8 cellular contexts compared by ENCODE assay signal in genomic region chr3:10758304-10759037, GRCh38. TPM values are rescaled to one million over a fixed set of nuclear protein-coding genes. Genes with fewer than 3 reads are reported as not detected.
DNase-seq lines count a peak whose midpoint lies in the region; ATAC-seq and TF ChIP-seq lines count a peak whose summit lies in the region.

No MANE protein-coding gene starts in this region.

- H3K4me3 ChIP-seq in A673 (ENCODE audit: low read depth, low read length, poor library complexity, severe bottlenecking) (no peak overlapping the region), Panc1 (ENCODE audit: low read depth in 2 of 2, low read length in 2 of 2) (no peak overlapping the region)

- CTCF ChIA-PET in A673 (lab: Charles Lee) = interaction anchor here (0.5 to 1.6 kb wide), 9 partner anchors 10 to 486 kb away, joined by 3 to 8 read pairs (median 3); no protein-coding TSS in a partner anchor
- CTCF ChIA-PET in Panc1 (lab: Charles Lee) = interaction anchor here (1.2 to 2.7 kb wide), 2 partner anchors 125 to 301 kb away, joined by 3 to 10 read pairs; no protein-coding TSS in a partner anchor

- H3K4me1 ChIP-seq in A673 (ENCODE audit: insufficient read depth, low read length, poor library complexity, severe bottlenecking) = no peaks in the 10 kb centered on the region
- H3K4me1 ChIP-seq in Panc1 (ENCODE audit: control insufficient read depth, insufficient read depth, low read length) = no peaks in the 10 kb centered on the region

- H3K36me3 ChIP-seq in A673 (ENCODE audit: insufficient read depth, low read length, poor library complexity, severe bottlenecking) = no peaks in the 10 kb centered on the region
- no peaks in the 10 kb centered on the region for H3K36me3 ChIP-seq in Panc1 (ENCODE audit: control insufficient read depth, insufficient read depth, low read length)

- in situ Hi-C loops in Panc1 (cut with HindIII; ENCODE audit: low pct_unique_long_range_greater_than_20kb, low sequenced_read_pairs) = no loop called here

- H3K27ac ChIP-seq in A673 (ENCODE audit: low read depth, low read length, poor library complexity, severe bottlenecking) (no peak overlapping the region), Panc1 (ENCODE audit: low read length) (no peak overlapping the region)

- POLR2A ChIA-PET in A673 (lab: Charles Lee; ENCODE audit: low non-redundant PET) = no interaction called here
- POLR2A ChIA-PET in Panc1 (lab: Charles Lee) = no interaction called here

- BruUV-seq in A673 (replicated peaks; lab: Mats Ljungman, UMichigan) = no TSS peak
- no TSS peak for BruUV-seq in Panc1 (replicated peaks; lab: Mats Ljungman, UMichigan)

- ATAC-seq in Panc1 (peak; percentile 94), GM19452 (IDR thresholded peaks at IDR 0.05; ENCODE audit: unreplicated experiment) (no peak)

- DNase-seq in A673 (ENCODE audit: low spot score) (peak; percentile 70), HS-27A (ENCODE audit: low read depth) (peak; percentile 20), Panc1 (ENCODE audit: low read depth, low spot score) (peak; percentile 38), glomerular visceral epithelial cell (ENCODE audit: extremely low spot score) (peak; percentile 69), pons (ENCODE audit: low spot score) (peak; percentile 90)
- peak; percentile 51 for DNase-seq in activated naive CD4-positive, alpha-beta T cell treated with Interleukin-2 at 50 U/mL for 16 hours

- intact Hi-C loops in A673 (cut with micrococcal nuclease; ENCODE audit: unreplicated experiment) = loop anchor here (1.0 kb wide), 2 partner anchors 125 to 301 kb away; no protein-coding TSS in a partner anchor
- intact Hi-C loops in Panc1 (cut with micrococcal nuclease; ENCODE audit: unreplicated experiment) = loop anchor here (1.0 to 2.0 kb wide), 2 partner anchors 124 to 301 kb away; no protein-coding TSS in a partner anchor

- TF ChIP-seq CTCF in A673 (conservative IDR thresholded peaks at IDR 0.05; ENCODE audit: low read depth, low read length) = peak; percentile 76
- TF ChIP-seq CTCF in GM12873 (IDR thresholded peaks at IDR 0.05; ENCODE audit: insufficient read depth, low read depth, low read length, missing control alignments) = peak; percentile 83
- TF ChIP-seq CTCF in Panc1 (IDR thresholded peaks at IDR 0.05) = peak; percentile 68

- H3K9me3 ChIP-seq in A673 (ENCODE audit: low read depth, low read length, poor library complexity, severe bottlenecking) = no peaks in the 10 kb centered on the region
- H3K9me3 ChIP-seq in Panc1 (ENCODE audit: control insufficient read depth, insufficient read depth, low read depth, low read length) = no peaks in the 10 kb centered on the region

- H3K27me3 ChIP-seq in A673 (replicated peaks; ENCODE audit: insufficient read depth, low read depth, low read length, poor library complexity) = peaks cover 5% of the 10 kb centered on the region
- H3K27me3 ChIP-seq in Panc1 (ENCODE audit: control insufficient read depth, insufficient read depth, low read length) = peaks cover 4% of the 10 kb centered on the region; the same call in 1 of the 2 replicates

RNA-seq across cellular contexts. Expression of gene SLC6A11, which starts 57.6 kb away (rescaled TPM):
- not detected in 2 replicates for total RNA-seq in A673 (2021)
- not detected for total RNA-seq in Panc1 (2021; ENCODE audit: unreplicated experiment)
- polyA plus RNA-seq in Panc1 (2012; ENCODE audit: insufficient read length) = not detected

Comparison
In these comparisons a context has a peak if more than half of its experiments do, and no peak if none do; other contexts are left out.
1. DNase-seq: peak in every context shown above with its lines; median percentile 90 in pons; 70 in A673; 69 in glomerular visceral epithelial cell; 51 in activated naive CD4-positive, alpha-beta T cell treated with Interleukin-2 at 50 U/mL for 16 hours; 38 in Panc1; 20 in HS-27A.